Comparison of ENCODE assay signal across 17 cellular contexts in the genomic region with DNA sequence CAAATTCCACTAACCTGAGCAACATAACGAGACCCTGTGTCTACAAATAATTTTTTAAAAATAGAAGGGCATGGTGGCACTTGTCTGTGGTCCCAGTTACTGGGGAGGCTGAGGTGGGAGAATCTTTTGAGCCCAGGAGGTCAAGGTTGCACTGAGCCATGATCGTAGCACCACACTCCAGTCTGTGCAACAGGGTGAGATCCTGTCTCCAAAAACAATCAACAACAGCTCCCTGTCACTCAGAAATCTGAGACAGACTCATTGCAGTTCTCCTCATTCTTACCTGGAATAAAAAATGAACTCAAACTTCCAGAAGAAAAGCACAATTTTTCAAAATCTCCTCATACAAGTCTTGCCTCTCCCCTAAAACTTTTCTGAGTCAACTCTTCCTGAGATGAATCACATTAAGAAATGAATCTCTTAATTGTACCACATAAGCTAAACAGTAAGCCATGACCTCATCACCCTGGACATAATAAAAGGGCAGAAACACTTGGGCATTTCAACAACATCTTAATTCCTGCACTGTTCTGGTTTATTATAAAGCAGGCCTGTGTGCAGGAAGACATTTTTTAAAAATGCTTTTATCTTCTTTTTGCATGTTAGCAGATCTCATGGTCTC.
DNase-seq lines count a peak whose midpoint lies in the region; ATAC-seq and TF ChIP-seq lines count a peak whose summit lies in the region.
"Had no signal": no experiment of that assay in that cellular context is flagged by ENCODE, and none has a peak within 500 bp of the region (broad histone marks: within the 10 kb centered on the region; RNA-seq: fewer than 3 reads in every experiment).

No MANE protein-coding gene starts in this region.

- ATAC-seq in body of pancreas: no peak
- ATAC-seq in HG02973 (IDR thresholded peaks at IDR 0.05; ENCODE audit: unreplicated experiment): no peak
- ATAC-seq: Panc1, psoas muscle had no signal

- no peaks in the 10 kb centered on the region for H3K36me3 ChIP-seq in body of pancreas (replicated peaks in 1 of 2; ENCODE audit: insufficient read depth in 1 of 2, low read depth in 2 of 2)

- H3K4me3 ChIP-seq in AG10803 (ENCODE audit: low read length) (no peak overlapping the region), body of pancreas (no peak overlapping the region)
- H3K4me3 ChIP-seq: psoas muscle had no signal

- no peaks in the 10 kb centered on the region for H3K9me3 ChIP-seq in body of pancreas
- H3K9me3 ChIP-seq: psoas muscle had no signal

- no peak for TF ChIP-seq POLR2A in body of pancreas (IDR thresholded peaks at IDR 0.05)

- peak; percentile 75 for DNase-seq in AG10803 (ENCODE audit: low read depth)
- peak; percentile 2 for DNase-seq in HK-2 (ENCODE audit: unreplicated experiment)
- peak; percentile 61 for DNase-seq in astrocyte of the hippocampus (ENCODE audit: low read depth, low spot score)
- peak; percentile 85 for DNase-seq in kidney tubule cell (ENCODE audit: low spot score)
- no peak for DNase-seq in body of pancreas
- no peak for DNase-seq in NOMO-1 (lab: John Stamatoyannopoulos, UW; ENCODE audit: unreplicated experiment in 2 of 2)
- DNase-seq in T1000 (lab: John Stamatoyannopoulos, UW): no peak
- DNase-seq: activated naive CD8-positive, alpha-beta T cell treated with anti-CD3 and anti-CD28 coated beads, Interleukin-2, amount 10 ng/mL, durations not matched to agents 7 days and 5 days; hippocampal formation; NCI-H1092; NCI-H446; psoas muscle; stimulated activated CD4-positive, alpha-beta T cell treated with anti-CD3 and anti-CD28 coated beads, Interleukin-4, amount 100 ng/mL, for 4 hours; T-helper 9 cell had no signal

- no peak for TF ChIP-seq CTCF in AG10803 (conservative IDR thresholded peaks at IDR 0.05; ENCODE audit: low read length)
- TF ChIP-seq CTCF in body of pancreas (IDR thresholded peaks at IDR 0.05): no peak

- WGBS in body of pancreas, 2 donors: 62 to 73% methylated on average over 2 of the region's 2 CpGs

- intact Hi-C loops in body of pancreas (cut with DNase I): no loop called here

- no peak overlapping the region for H3K27ac ChIP-seq in body of pancreas
- H3K27ac ChIP-seq: C4-2B, psoas muscle had no signal

- no peaks in the 10 kb centered on the region for H3K4me1 ChIP-seq in body of pancreas
- H3K4me1 ChIP-seq: psoas muscle had no signal

- no peaks in the 10 kb centered on the region for H3K27me3 ChIP-seq in body of pancreas

Comparison
In these comparisons a context has a peak if more than half of its experiments do, and no peak if none do; other contexts are left out.
1. DNase-seq: peak in AG10803 (single experiment), HK-2 (single experiment), astrocyte of the hippocampus (single experiment) and kidney tubule cell (single experiment); none in body of pancreas (0 of 4), NOMO-1 (0 of 2) and T1000 (single experiment).